1 cellular context compared by ENCODE assay signal in the genomic region with DNA sequence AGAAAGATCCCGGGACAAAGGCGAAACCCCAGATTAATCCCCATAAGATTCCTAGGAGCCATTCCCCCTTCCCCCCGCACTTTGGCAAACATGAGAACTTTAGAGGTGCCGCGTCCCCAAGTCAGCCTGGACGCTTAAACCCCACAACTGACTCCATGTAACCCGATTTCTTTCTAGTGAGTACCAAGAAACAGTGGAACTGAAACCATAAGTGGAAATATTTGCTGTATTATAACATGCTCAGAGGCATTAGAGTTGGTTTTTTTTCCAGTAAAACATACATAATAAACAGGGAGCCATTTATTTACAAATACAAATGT.
TF ChIP-seq lines count a peak whose summit lies in the region.

No MANE protein-coding gene starts in this region.

TF ChIP-seq in HepG2, 621 proteins besides CTCF, POLR2A, EP300 and RAD21:
- no peak for TF ChIP-seq TSC22D2 (CRISPR knock-in tag; IDR thresholded peaks at IDR 0.05; ENCODE audit: borderline replicate concordance)
TF ChIP-seq in HepG2: peak in this region for 0.
